Comparison of ENCODE assay signal across 12 cellular contexts in the genomic region with DNA sequence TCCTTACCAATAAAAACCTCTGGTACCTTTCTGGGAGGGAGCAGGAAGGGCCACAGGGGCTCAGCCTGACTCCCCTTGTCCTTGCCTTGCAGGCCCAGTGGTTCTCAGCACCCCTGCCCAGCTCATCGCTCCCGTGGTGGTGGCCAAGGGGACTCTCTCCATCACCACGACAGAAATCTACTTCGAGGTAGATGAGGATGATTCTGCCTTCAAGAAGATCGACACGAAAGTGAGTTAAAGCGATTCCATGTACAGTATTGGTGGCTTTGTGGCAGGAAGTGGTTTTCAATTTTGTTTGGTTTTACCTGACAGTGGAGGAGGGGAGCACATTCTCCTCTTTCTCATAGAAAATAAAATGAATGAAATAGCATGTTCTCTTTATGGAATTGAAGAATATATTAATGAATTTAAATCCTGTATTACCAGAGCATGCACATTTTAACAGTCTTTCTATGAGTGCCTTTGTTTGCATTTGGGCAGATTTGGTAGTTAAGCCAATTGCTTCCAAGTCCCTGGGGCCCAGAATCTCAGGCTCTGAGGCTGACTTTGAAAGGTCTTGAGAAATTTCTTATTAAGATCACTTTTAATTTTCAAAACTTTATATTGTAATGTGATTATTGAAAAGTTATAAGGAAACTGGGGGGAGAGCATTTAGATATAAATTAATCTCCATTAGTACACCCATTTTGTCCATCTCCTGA. TPM values are rescaled to one million over a fixed set of nuclear protein-coding genes. Genes with fewer than 3 reads are reported as not detected.
A peak's percentile ranks its signal among the peaks of the same experiment; 100 is the strongest.
DNase-seq lines count a peak whose midpoint lies in the region; ATAC-seq and TF ChIP-seq lines count a peak whose summit lies in the region.
"Had no signal": no experiment of that assay in that cellular context is flagged by ENCODE, and none has a peak within 500 bp of the region (broad histone marks: within the 10 kb centered on the region; RNA-seq: fewer than 3 reads in every experiment).

No MANE protein-coding gene starts in this region.

- H3K79me2 ChIP-seq in SK-N-SH (ENCODE audit: insufficient read depth) (peaks cover 89% of the 10 kb centered on the region), hepatocyte (peaks cover 44% of the 10 kb centered on the region)

- H4K20me1 ChIP-seq in SK-N-SH (ENCODE audit: insufficient read depth) (no peaks in the 10 kb centered on the region; the same call in 1 of the 2 replicates), hepatocyte (ENCODE audit: insufficient read depth, poor library complexity, severe bottlenecking) (no peaks in the 10 kb centered on the region)

- H3F3A ChIP-seq in SK-N-SH (replicated peaks; ENCODE audit: insufficient read depth) = peaks cover 51% of the 10 kb centered on the region

- intact Hi-C loops in spleen (cut with DNase I; ENCODE audit: low total_unique reads) = no loop called here

- TF ChIP-seq RAD21 in SK-N-SH (IDR thresholded peaks at IDR 0.05; ENCODE audit: low read length) = peak; percentile 15; the same call in 1 of the 2 replicates

- no peak overlapping the region for H2AFZ ChIP-seq in SK-N-SH (ENCODE audit: low read depth)
- H2AFZ ChIP-seq in hepatocyte = no peak overlapping the region

- H3K9me3 ChIP-seq in SK-N-SH (no peaks in the 10 kb centered on the region; the same call in 1 of the 2 replicates), hepatocyte (ENCODE audit: low read depth) (no peaks in the 10 kb centered on the region), spleen (peaks cover 0 to 24% (median 0%) of the 10 kb centered on the region in 8 donors)

- peak overlapping the region; percentile 93 to 99 for H3K27ac ChIP-seq in SK-N-SH (ENCODE audit: low read depth in 2 of 2, low read length in 1 of 2)
- peak overlapping the region; percentile 95 for H3K27ac ChIP-seq in hepatocyte
- H3K27ac ChIP-seq in spleen = no peak overlapping the region
- H3K27ac ChIP-seq: RWPE1 had no signal

- no peak for ATAC-seq in HG02938 (IDR thresholded peaks at IDR 0.05; ENCODE audit: unreplicated experiment)
- ATAC-seq: sciatic nerve had no signal

- peak; percentile 23 for DNase-seq in H7
- peak; percentile 52 for DNase-seq in SK-N-SH
- no peak for DNase-seq in hepatocyte (ENCODE audit: low spot score)
- DNase-seq in skeletal muscle cell (ENCODE audit: low read depth) = no peak
- no peak for DNase-seq in spleen
- no peak for DNase-seq in DMS79 (lab: John Stamatoyannopoulos, UW)
- DNase-seq: CD4-positive, alpha-beta memory T cell; NCI-H1417; NCI-H524 had no signal

- no peak for TF ChIP-seq CTCF in SK-N-SH (IDR thresholded peaks at IDR 0.05)
- no peak for TF ChIP-seq CTCF in hepatocyte (IDR thresholded peaks at IDR 0.05; ENCODE audit: poor library complexity)
- TF ChIP-seq CTCF in spleen (IDR thresholded peaks at IDR 0.05 in 8 of 11, conservative IDR thresholded peaks at IDR 0.05 in 3 of 11) = no peak

- H3K27me3 ChIP-seq in H7 (ENCODE audit: control insufficient read depth, insufficient read depth, low read length) = peaks cover 72% of the 10 kb centered on the region
- no peaks in the 10 kb centered on the region for H3K27me3 ChIP-seq in SK-N-SH (ENCODE audit: insufficient read depth)
- H3K27me3 ChIP-seq in hepatocyte = peaks cover 88% of the 10 kb centered on the region
- peaks cover 0 to 96% (median 42%) of the 10 kb centered on the region in 7 donors for H3K27me3 ChIP-seq in spleen (replicated peaks in 1 of 7)

- H3K4me2 ChIP-seq in SK-N-SH = peak overlapping the region; percentile 82
- H3K4me2 ChIP-seq in hepatocyte = peak overlapping the region; percentile 83

- TF ChIP-seq POLR2A in spleen (IDR thresholded peaks at IDR 0.05) = no peak

- POLR2A ChIA-PET in SK-N-SH (lab: Yijun Ruan, JAX) = interaction anchor here (0.8 to 1.6 kb wide), 5 partner anchors 10 to 482 kb away, joined by 3 to 8 read pairs (median 4); no protein-coding TSS in a partner anchor

- H3K9me2 ChIP-seq in SK-N-SH = no peaks in the 10 kb centered on the region
- H3K9me2 ChIP-seq in hepatocyte (replicated peaks; ENCODE audit: insufficient read depth) = no peaks in the 10 kb centered on the region

- H3K4me1 ChIP-seq in SK-N-SH (ENCODE audit: control insufficient read depth in 1 of 2, insufficient read depth in 2 of 2, low read depth in 1 of 2, low read length in 1 of 2) (peaks cover 3 to 9% of the 10 kb centered on the region in 2 experiments), hepatocyte (ENCODE audit: insufficient read depth) (no peaks in the 10 kb centered on the region), spleen (peaks cover 0 to 47% (median 18%) of the 10 kb centered on the region in 6 donors)

- no peak for TF ChIP-seq EP300 in SK-N-SH (IDR thresholded peaks at IDR 0.05; ENCODE audit: borderline replicate concordance in 1 of 2, low read depth in 1 of 2, low read length in 1 of 2)

- CTCF ChIA-PET in SK-N-SH (lab: Yijun Ruan, JAX) = interaction anchor here (1.5 to 2.8 kb wide), 4 partner anchors 9 to 317 kb away, joined by 3 to 9 read pairs (median 4); no protein-coding TSS in a partner anchor

- no peaks in the 10 kb centered on the region for H3K36me3 ChIP-seq in H7 (replicated peaks; ENCODE audit: control insufficient read depth, insufficient read depth, low read length)
- H3K36me3 ChIP-seq in SK-N-SH (replicated peaks in 1 of 2; ENCODE audit: control insufficient read depth in 1 of 2, insufficient read depth in 2 of 2, low read length in 1 of 2) = peaks cover 25 to 28% of the 10 kb centered on the region in 2 experiments
- H3K36me3 ChIP-seq in hepatocyte (replicated peaks; ENCODE audit: insufficient read depth, low read depth) = no peaks in the 10 kb centered on the region
- H3K36me3 ChIP-seq in spleen = no peaks in the 10 kb centered on the region

- H3K9ac ChIP-seq in SK-N-SH = peak overlapping the region; percentile 89

- no peak overlapping the region for H3K4me3 ChIP-seq in H7 (ENCODE audit: insufficient read depth, low read depth, low read length)
- H3K4me3 ChIP-seq in SK-N-SH (ENCODE audit: low read depth in 2 of 2, low read length in 1 of 2) = peak overlapping the region; percentile 64 to 82
- peak overlapping the region; percentile 20 for H3K4me3 ChIP-seq in hepatocyte
- H3K4me3 ChIP-seq in skeletal muscle cell (ENCODE audit: low read depth, low read length) = peak overlapping the region; percentile 76
- H3K4me3 ChIP-seq in spleen = no peak overlapping the region

- 19% methylated on average over 7 of the region's 7 CpGs for WGBS in SK-N-SH (ENCODE audit: low lambda C conversion rate)
- WGBS in hepatocyte (ENCODE audit: low lambda C conversion rate, missing lambda C conversion rate) = 27% methylated on average over 7 of the region's 7 CpGs
- WGBS in spleen, 5 donors = 35 to 64% (median 46%) methylated on average over 7 of the region's 7 CpGs

TF ChIP-seq in SK-N-SH, 30 proteins besides CTCF, POLR2A, EP300 and RAD21:
- peak; percentile 8; the same call in 1 of the 2 replicates for TF ChIP-seq TAF1 (IDR thresholded peaks at IDR 0.05; ENCODE audit: borderline replicate concordance, low read depth, low read length)
- TF ChIP-seq RFX5 (IDR thresholded peaks at IDR 0.05; ENCODE audit: low read length) = no peak
- TF ChIP-seq POLR2AphosphoS5 (IDR thresholded peaks at IDR 0.05; ENCODE audit: low read depth, low read length) = peak; percentile 74
- TF ChIP-seq CHD2 (IDR thresholded peaks at IDR 0.05; ENCODE audit: low read length, partially characterized antibody) = peak; percentile 38
- no peak for TF ChIP-seq ELF1 (IDR thresholded peaks at IDR 0.05)
- peak; percentile 3; the same call in 1 of the 2 replicates for TF ChIP-seq TEAD4 (IDR thresholded peaks at IDR 0.05; ENCODE audit: borderline replicate concordance, insufficient read depth)
- TF ChIP-seq, protein P1, sequence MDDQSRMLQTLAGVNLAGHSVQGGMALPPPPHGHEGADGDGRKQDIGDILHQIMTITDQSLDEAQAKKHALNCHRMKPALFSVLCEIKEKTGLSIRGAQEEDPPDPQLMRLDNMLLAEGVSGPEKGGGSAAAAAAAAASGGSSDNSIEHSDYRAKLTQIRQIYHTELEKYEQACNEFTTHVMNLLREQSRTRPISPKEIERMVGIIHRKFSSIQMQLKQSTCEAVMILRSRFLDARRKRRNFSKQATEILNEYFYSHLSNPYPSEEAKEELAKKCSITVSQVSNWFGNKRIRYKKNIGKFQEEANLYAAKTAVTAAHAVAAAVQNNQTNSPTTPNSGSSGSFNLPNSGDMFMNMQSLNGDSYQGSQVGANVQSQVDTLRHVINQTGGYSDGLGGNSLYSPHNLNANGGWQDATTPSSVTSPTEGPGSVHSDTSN (IDR thresholded peaks at IDR 0.05) = peak; percentile 37; the same call in 1 of the 2 replicates

RNA-seq across cellular contexts. Expression of a gene that starts 4.0 kb away (rescaled TPM):
- 0.07 TPM in 2 replicates for total RNA-seq in H7 (2014; rRNA removed; shearing (Covaris generic))
- polyA plus RNA-seq in SK-N-SH (2012; rRNA removed) (42.3 and 44.8 TPM in 2 replicates), hepatocyte (9.9 and 10.6 TPM in 2 replicates), spleen (under 1 TPM; 0.03 to 0.67 (median 0.20) TPM)
- 41.2 and 45.8 TPM in 2 replicates for polyA plus RNA-seq in SK-N-SH (2012; cell fraction: cytosol; rRNA removed)
- polyA plus RNA-seq in SK-N-SH (2012; cell fraction: nucleus; rRNA removed) = 21.8 and 27.7 TPM in 2 replicates
- total RNA-seq in hepatocyte (16.9 and 20.7 TPM in 2 replicates), spleen (1 to 10 TPM in 1 of 7 donors, under 1 TPM in 6; 0.14 to 1.5 (median 0.73) TPM)
- total RNA-seq: CD4-positive, alpha-beta memory T cell had no signal
- polyA plus RNA-seq: CD4-positive, alpha-beta memory T cell had no signal

Comparison
In these comparisons a context has a peak if more than half of its experiments do, and no peak if none do; other contexts are left out.
1. DNase-seq: peak in H7 (single experiment) and SK-N-SH (single experiment); none in hepatocyte (single experiment), skeletal muscle cell (single experiment), spleen (single experiment) and DMS79 (single experiment).
2. H3K4me3 ChIP-seq: peak in SK-N-SH (2 of 2), hepatocyte (single experiment) and skeletal muscle cell (single experiment); none in H7 (single experiment) and spleen (0 of 8).
3. H3K27ac ChIP-seq: peak in SK-N-SH (2 of 2) and hepatocyte (single experiment); none in spleen (0 of 8).